ENCODE assay signal across 25 cellular contexts in genomic region chr5:36694351-36694750, GRCh38.
"Had no signal": no experiment of that assay in that cellular context is flagged by ENCODE, and none has a peak within 500 bp of the region (broad histone marks: within the 10 kb centered on the region; RNA-seq: fewer than 3 reads in every experiment).

No MANE protein-coding gene starts in this region.

- H3K27ac ChIP-seq: coronary artery, gastrocnemius medialis, heart right ventricle, left ventricle myocardium inferior, lower lobe of right lung, parathyroid adenoma, psoas muscle, right lobe of liver, spleen, tibial artery, upper lobe of right lung, vagina had no signal

- H3K27me3 ChIP-seq: gastrocnemius medialis, heart right ventricle, right lobe of liver, vagina had no signal

- H2AFZ ChIP-seq: parathyroid adenoma had no signal

- H3K9ac ChIP-seq: parathyroid adenoma had no signal

- H3K4me1 ChIP-seq: parathyroid adenoma had no signal

- DNase-seq: effector CD4-positive, alpha-beta T cell; endodermal cell; erythroblast; gastrocnemius medialis; heart right ventricle; immature natural killer cell; kidney; left cardiac atrium; left ventricle myocardium inferior; lower lobe of right lung; midbrain; naive B cell; psoas muscle; retina; right lobe of liver; spleen; stimulated activated CD4-positive, alpha-beta T cell treated with anti-CD3 and anti-CD28 coated beads, Interleukin-15, amount 100 ng/mL, for 24 hours; stimulated activated CD4-positive, alpha-beta T cell treated with anti-CD3 and anti-CD28 coated beads, Interleukin-1b, Interleukin-23, amount 100 ng/mL, for 48 hours; stimulated activated CD4-positive, alpha-beta T cell treated with anti-CD3 and anti-CD28 coated beads, Interleukin-4, amount 100 ng/mL, for 24 hours; tibial artery; upper lobe of right lung had no signal

- H3K36me3 ChIP-seq: gastrocnemius medialis, heart right ventricle, left ventricle myocardium inferior, lower lobe of right lung, right lobe of liver, spleen, tibial artery, upper lobe of right lung, vagina had no signal

- H3K4me3 ChIP-seq: coronary artery, gastrocnemius medialis, heart right ventricle, left ventricle myocardium inferior, lower lobe of right lung, psoas muscle, right lobe of liver, spleen, tibial artery, upper lobe of right lung, vagina had no signal

- H3K9me3 ChIP-seq: gastrocnemius medialis, heart right ventricle, left ventricle myocardium inferior, lower lobe of right lung, psoas muscle, right lobe of liver, spleen, tibial artery, upper lobe of right lung, vagina had no signal

- H3K79me2 ChIP-seq: parathyroid adenoma had no signal

- ATAC-seq: gastrocnemius medialis; heart right ventricle; left cardiac atrium; lower lobe of right lung; psoas muscle; right lobe of liver; stimulated activated memory B cell treated with anti-CD40 and anti-IgM and Interleukin-4, amounts not matched to agents 10 μg/mL and 1 μg/mL and 100 μg/mL, for 72 hours; upper lobe of right lung had no signal
